Comparison of ENCODE assay signal across 1 cellular context in the genomic region with DNA sequence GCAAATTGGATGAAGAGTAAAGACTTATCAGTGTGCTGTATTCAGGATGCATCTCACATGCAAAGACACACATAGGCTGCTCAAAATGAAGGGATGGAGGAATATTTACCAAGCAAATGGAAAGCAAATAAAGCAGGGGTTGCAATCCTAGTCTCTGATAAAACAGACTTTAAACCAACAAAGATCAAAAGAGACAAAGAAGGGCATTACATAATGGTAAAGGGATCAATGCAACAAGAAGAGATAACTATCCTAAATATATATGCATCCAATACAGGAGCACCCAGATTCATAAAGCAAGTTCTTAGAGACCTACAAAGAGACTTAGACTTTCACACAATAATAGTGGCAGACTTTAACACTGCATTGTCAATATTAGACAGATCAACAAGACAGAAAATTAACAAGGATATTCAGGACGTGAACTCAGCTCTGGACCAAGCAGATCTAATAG.
A peak's percentile ranks its signal among the peaks of the same experiment; 100 is the strongest.
TF ChIP-seq lines count a peak whose summit lies in the region.
"Not testable (repeated sequence)": the region's sequence is repeated elsewhere in the genome, so short reads cannot be mapped to it uniquely, and the experiment has no call there.

No MANE protein-coding gene starts in this region.

TF ChIP-seq in HepG2, 621 proteins besides CTCF, POLR2A, EP300 and RAD21 (continued from another document and continues in another):
- TF ChIP-seq FOXA1 (IDR thresholded peaks at IDR 0.05), result peak; percentile 92
- peak; percentile 91 for TF ChIP-seq FOXA1 (CRISPR knock-in tag; IDR thresholded peaks at IDR 0.05)
- 0 out of 2 replicates have a peak, but pooled peaks have one; percentile 22 for TF ChIP-seq ZNF629 (CRISPR knock-in tag; conservative IDR thresholded peaks at IDR 0.05)
- TF ChIP-seq GABPB1 (CRISPR knock-in tag; IDR thresholded peaks at IDR 0.05), result peak; percentile 46
- peak; percentile 89 for TF ChIP-seq HMG20B (CRISPR knock-in tag; conservative IDR thresholded peaks at IDR 0.05)
- TF ChIP-seq ZFP82 (CRISPR knock-in tag; IDR thresholded peaks at IDR 0.05; ENCODE audit: borderline replicate concordance), result 0 out of 2 replicates have a peak, but pooled peaks have one; percentile 54
- TF ChIP-seq, protein P1, sequence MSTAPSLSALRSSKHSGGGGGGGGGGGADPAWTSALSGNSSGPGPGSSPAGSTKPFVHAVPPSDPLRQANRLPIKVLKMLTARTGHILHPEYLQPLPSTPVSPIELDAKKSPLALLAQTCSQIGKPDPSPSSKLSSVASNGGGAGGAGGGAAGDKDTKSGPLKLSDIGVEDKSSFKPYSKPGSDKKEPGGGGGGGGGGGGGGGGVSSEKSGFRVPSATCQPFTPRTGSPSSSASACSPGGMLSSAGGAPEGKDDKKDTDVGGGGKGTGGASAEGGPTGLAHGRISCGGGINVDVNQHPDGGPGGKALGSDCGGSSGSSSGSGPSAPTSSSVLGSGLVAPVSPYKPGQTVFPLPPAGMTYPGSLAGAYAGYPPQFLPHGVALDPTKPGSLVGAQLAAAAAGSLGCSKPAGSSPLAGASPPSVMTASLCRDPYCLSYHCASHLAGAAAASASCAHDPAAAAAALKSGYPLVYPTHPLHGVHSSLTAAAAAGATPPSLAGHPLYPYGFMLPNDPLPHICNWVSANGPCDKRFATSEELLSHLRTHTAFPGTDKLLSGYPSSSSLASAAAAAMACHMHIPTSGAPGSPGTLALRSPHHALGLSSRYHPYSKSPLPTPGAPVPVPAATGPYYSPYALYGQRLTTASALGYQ (CRISPR knock-in tag; IDR thresholded peaks at IDR 0.05), result peak; percentile 96
- TF ChIP-seq, protein P2, sequence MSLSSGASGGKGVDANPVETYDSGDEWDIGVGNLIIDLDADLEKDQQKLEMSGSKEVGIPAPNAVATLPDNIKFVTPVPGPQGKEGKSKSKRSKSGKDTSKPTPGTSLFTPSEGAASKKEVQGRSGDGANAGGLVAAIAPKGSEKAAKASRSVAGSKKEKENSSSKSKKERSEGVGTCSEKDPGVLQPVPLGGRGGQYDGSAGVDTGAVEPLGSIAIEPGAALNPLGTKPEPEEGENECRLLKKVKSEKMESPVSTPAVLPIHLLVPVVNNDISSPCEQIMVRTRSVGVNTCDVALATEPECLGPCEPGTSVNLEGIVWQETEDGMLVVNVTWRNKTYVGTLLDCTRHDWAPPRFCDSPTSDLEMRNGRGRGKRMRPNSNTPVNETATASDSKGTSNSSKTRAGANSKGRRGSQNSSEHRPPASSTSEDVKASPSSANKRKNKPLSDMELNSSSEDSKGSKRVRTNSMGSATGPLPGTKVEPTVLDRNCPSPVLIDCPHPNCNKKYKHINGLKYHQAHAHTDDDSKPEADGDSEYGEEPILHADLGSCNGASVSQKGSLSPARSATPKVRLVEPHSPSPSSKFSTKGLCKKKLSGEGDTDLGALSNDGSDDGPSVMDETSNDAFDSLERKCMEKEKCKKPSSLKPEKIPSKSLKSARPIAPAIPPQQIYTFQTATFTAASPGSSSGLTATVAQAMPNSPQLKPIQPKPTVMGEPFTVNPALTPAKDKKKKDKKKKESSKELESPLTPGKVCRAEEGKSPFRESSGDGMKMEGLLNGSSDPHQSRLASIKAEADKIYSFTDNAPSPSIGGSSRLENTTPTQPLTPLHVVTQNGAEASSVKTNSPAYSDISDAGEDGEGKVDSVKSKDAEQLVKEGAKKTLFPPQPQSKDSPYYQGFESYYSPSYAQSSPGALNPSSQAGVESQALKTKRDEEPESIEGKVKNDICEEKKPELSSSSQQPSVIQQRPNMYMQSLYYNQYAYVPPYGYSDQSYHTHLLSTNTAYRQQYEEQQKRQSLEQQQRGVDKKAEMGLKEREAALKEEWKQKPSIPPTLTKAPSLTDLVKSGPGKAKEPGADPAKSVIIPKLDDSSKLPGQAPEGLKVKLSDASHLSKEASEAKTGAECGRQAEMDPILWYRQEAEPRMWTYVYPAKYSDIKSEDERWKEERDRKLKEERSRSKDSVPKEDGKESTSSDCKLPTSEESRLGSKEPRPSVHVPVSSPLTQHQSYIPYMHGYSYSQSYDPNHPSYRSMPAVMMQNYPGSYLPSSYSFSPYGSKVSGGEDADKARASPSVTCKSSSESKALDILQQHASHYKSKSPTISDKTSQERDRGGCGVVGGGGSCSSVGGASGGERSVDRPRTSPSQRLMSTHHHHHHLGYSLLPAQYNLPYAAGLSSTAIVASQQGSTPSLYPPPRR (CRISPR knock-in tag; IDR thresholded peaks at IDR 0.05; ENCODE audit: borderline replicate concordance), result peak; percentile 95
- TF ChIP-seq ZBTB7B (CRISPR knock-in tag; IDR thresholded peaks at IDR 0.05), result peak; percentile 72; the same call in 1 of the 2 replicates
- TF ChIP-seq CEBPG (CRISPR knock-in tag; IDR thresholded peaks at IDR 0.05), result peak; percentile 89
- TF ChIP-seq, protein P3, sequence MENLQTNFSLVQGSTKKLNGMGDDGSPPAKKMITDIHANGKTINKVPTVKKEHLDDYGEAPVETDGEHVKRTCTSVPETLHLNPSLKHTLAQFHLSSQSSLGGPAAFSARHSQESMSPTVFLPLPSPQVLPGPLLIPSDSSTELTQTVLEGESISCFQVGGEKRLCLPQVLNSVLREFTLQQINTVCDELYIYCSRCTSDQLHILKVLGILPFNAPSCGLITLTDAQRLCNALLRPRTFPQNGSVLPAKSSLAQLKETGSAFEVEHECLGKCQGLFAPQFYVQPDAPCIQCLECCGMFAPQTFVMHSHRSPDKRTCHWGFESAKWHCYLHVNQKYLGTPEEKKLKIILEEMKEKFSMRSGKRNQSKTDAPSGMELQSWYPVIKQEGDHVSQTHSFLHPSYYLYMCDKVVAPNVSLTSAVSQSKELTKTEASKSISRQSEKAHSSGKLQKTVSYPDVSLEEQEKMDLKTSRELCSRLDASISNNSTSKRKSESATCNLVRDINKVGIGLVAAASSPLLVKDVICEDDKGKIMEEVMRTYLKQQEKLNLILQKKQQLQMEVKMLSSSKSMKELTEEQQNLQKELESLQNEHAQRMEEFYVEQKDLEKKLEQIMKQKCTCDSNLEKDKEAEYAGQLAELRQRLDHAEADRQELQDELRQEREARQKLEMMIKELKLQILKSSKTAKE (CRISPR knock-in tag; IDR thresholded peaks at IDR 0.05; ENCODE audit: borderline replicate concordance), result peak; percentile 80
- TF ChIP-seq KMT2B (CRISPR knock-in tag; IDR thresholded peaks at IDR 0.05), result peak; percentile 32; the same call in 1 of the 2 replicates
- TF ChIP-seq ZNF24 (IDR thresholded peaks at IDR 0.05), result peak; percentile 74; the same call in 1 of the 2 replicates
- peak; percentile 69; the same call in 1 of the 2 replicates for TF ChIP-seq SNAPC2 (CRISPR knock-in tag; IDR thresholded peaks at IDR 0.05)
- 0 out of 2 replicates have a peak, but pooled peaks have one; percentile 22 for TF ChIP-seq HNF4G (IDR thresholded peaks at IDR 0.05; ENCODE audit: borderline replicate concordance, low read depth, low read length)
- 0 out of 2 replicates have a peak, but pooled peaks have one; percentile 26 for TF ChIP-seq HNF4G (CRISPR knock-in tag; IDR thresholded peaks at IDR 0.05; ENCODE audit: borderline replicate concordance, low read depth)
- TF ChIP-seq RARA (CRISPR knock-in tag; IDR thresholded peaks at IDR 0.05), result peak; percentile 88; the same call in 1 of the 2 replicates
- TF ChIP-seq CBFB (CRISPR knock-in tag; IDR thresholded peaks at IDR 0.05), result 0 out of 2 replicates have a peak, but pooled peaks have one; percentile 56
- TF ChIP-seq ELF3 (CRISPR knock-in tag; IDR thresholded peaks at IDR 0.05), result peak; percentile 86; the same call in 1 of the 2 replicates
- TF ChIP-seq FOXK2 (IDR thresholded peaks at IDR 0.05), result peak; percentile 61; the same call in 1 of the 2 replicates
- TF ChIP-seq ZSCAN9 (CRISPR knock-in tag; IDR thresholded peaks at IDR 0.05; ENCODE audit: borderline replicate concordance), result peak; percentile 84
- TF ChIP-seq NR2F6 (IDR thresholded peaks at IDR 0.05), result peak; percentile 73
- TF ChIP-seq NR2F6 (CRISPR knock-in tag; IDR thresholded peaks at IDR 0.05), result peak; percentile 66
- peak; percentile 67 for TF ChIP-seq MED8 (CRISPR knock-in tag; IDR thresholded peaks at IDR 0.05; ENCODE audit: insufficient replicate concordance)
- TF ChIP-seq TP53 (CRISPR knock-in tag; conservative IDR thresholded peaks at IDR 0.05), result peak; percentile 50; the same call in 1 of the 2 replicates
- TF ChIP-seq ZNF747 (CRISPR knock-in tag; IDR thresholded peaks at IDR 0.05; ENCODE audit: borderline replicate concordance), result peak; percentile 53; the same call in 1 of the 2 replicates
- TF ChIP-seq ZNF383 (CRISPR knock-in tag; IDR thresholded peaks at IDR 0.05; ENCODE audit: borderline replicate concordance), result peak; percentile 74; the same call in 1 of the 2 replicates
- TF ChIP-seq NCOA2 (CRISPR knock-in tag; IDR thresholded peaks at IDR 0.05), result peak; percentile 96
- TF ChIP-seq, protein P4, sequence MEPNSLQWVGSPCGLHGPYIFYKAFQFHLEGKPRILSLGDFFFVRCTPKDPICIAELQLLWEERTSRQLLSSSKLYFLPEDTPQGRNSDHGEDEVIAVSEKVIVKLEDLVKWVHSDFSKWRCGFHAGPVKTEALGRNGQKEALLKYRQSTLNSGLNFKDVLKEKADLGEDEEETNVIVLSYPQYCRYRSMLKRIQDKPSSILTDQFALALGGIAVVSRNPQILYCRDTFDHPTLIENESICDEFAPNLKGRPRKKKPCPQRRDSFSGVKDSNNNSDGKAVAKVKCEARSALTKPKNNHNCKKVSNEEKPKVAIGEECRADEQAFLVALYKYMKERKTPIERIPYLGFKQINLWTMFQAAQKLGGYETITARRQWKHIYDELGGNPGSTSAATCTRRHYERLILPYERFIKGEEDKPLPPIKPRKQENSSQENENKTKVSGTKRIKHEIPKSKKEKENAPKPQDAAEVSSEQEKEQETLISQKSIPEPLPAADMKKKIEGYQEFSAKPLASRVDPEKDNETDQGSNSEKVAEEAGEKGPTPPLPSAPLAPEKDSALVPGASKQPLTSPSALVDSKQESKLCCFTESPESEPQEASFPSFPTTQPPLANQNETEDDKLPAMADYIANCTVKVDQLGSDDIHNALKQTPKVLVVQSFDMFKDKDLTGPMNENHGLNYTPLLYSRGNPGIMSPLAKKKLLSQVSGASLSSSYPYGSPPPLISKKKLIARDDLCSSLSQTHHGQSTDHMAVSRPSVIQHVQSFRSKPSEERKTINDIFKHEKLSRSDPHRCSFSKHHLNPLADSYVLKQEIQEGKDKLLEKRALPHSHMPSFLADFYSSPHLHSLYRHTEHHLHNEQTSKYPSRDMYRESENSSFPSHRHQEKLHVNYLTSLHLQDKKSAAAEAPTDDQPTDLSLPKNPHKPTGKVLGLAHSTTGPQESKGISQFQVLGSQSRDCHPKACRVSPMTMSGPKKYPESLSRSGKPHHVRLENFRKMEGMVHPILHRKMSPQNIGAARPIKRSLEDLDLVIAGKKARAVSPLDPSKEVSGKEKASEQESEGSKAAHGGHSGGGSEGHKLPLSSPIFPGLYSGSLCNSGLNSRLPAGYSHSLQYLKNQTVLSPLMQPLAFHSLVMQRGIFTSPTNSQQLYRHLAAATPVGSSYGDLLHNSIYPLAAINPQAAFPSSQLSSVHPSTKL (CRISPR knock-in tag; IDR thresholded peaks at IDR 0.05), result peak; percentile 98
- TF ChIP-seq ZNF124 (CRISPR knock-in tag; IDR thresholded peaks at IDR 0.05), result peak; percentile 64; the same call in 1 of the 2 replicates
- TF ChIP-seq, protein P5, sequence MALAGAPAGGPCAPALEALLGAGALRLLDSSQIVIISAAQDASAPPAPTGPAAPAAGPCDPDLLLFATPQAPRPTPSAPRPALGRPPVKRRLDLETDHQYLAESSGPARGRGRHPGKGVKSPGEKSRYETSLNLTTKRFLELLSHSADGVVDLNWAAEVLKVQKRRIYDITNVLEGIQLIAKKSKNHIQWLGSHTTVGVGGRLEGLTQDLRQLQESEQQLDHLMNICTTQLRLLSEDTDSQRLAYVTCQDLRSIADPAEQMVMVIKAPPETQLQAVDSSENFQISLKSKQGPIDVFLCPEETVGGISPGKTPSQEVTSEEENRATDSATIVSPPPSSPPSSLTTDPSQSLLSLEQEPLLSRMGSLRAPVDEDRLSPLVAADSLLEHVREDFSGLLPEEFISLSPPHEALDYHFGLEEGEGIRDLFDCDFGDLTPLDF (CRISPR knock-in tag; IDR thresholded peaks at IDR 0.05), result 0 out of 2 replicates have a peak, but pooled peaks have one; percentile 30
- 0 out of 2 replicates have a peak, but pooled peaks have one; percentile 44 for TF ChIP-seq ZNF775 (CRISPR knock-in tag; IDR thresholded peaks at IDR 0.05; ENCODE audit: borderline replicate concordance)
- TF ChIP-seq NR2F2 (IDR thresholded peaks at IDR 0.05; ENCODE audit: borderline replicate concordance, low read depth), result peak; percentile 46; the same call in 1 of the 2 replicates
- peak; percentile 70; the same call in 1 of the 2 replicates for TF ChIP-seq JUNB (CRISPR knock-in tag; IDR thresholded peaks at IDR 0.05; ENCODE audit: borderline replicate concordance)
- TF ChIP-seq ARNT2 (CRISPR knock-in tag; IDR thresholded peaks at IDR 0.05; ENCODE audit: low read depth), result 0 out of 2 replicates have a peak, but pooled peaks have one; percentile 42
- peak; percentile 50; the same call in 1 of the 2 replicates for TF ChIP-seq KDM1A (CRISPR knock-in tag; IDR thresholded peaks at IDR 0.05)
- peak; percentile 73; the same call in 1 of the 2 replicates for TF ChIP-seq THAP11 (CRISPR knock-in tag; IDR thresholded peaks at IDR 0.05)
- 0 out of 2 replicates have a peak, but pooled peaks have one; percentile 47 for TF ChIP-seq HOXA3 (CRISPR knock-in tag; IDR thresholded peaks at IDR 0.05)
- TF ChIP-seq, protein P6, sequence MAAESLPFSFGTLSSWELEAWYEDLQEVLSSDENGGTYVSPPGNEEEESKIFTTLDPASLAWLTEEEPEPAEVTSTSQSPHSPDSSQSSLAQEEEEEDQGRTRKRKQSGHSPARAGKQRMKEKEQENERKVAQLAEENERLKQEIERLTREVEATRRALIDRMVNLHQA (CRISPR knock-in tag; IDR thresholded peaks at IDR 0.05), result peak; percentile 60; the same call in 1 of the 2 replicates
- TF ChIP-seq ZNF703 (CRISPR knock-in tag; IDR thresholded peaks at IDR 0.05; ENCODE audit: borderline replicate concordance), result peak; percentile 85
- peak; percentile 54; the same call in 1 of the 2 replicates for TF ChIP-seq ZNF543 (CRISPR knock-in tag; IDR thresholded peaks at IDR 0.05)
- TF ChIP-seq IRF2 (CRISPR knock-in tag; IDR thresholded peaks at IDR 0.05), result peak; percentile 74; the same call in 1 of the 2 replicates
- TF ChIP-seq TARDBP (CRISPR knock-in tag; IDR thresholded peaks at IDR 0.05), result peak; percentile 87
- TF ChIP-seq, protein P7, sequence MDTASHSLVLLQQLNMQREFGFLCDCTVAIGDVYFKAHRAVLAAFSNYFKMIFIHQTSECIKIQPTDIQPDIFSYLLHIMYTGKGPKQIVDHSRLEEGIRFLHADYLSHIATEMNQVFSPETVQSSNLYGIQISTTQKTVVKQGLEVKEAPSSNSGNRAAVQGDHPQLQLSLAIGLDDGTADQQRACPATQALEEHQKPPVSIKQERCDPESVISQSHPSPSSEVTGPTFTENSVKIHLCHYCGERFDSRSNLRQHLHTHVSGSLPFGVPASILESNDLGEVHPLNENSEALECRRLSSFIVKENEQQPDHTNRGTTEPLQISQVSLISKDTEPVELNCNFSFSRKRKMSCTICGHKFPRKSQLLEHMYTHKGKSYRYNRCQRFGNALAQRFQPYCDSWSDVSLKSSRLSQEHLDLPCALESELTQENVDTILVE (CRISPR knock-in tag; IDR thresholded peaks at IDR 0.05), result peak; percentile 86
- TF ChIP-seq SOX6 (IDR thresholded peaks at IDR 0.05), result not testable (repeated sequence)
- peak; percentile 98 for TF ChIP-seq SOX6 (CRISPR knock-in tag; IDR thresholded peaks at IDR 0.05)
- TF ChIP-seq MEIS1 (CRISPR knock-in tag; IDR thresholded peaks at IDR 0.05; ENCODE audit: borderline replicate concordance), result peak; percentile 55; the same call in 1 of the 2 replicates
- TF ChIP-seq ATF1 (CRISPR knock-in tag; IDR thresholded peaks at IDR 0.05), result peak; percentile 56; the same call in 1 of the 2 replicates
- peak; percentile 96; the same call in 1 of the 2 replicates for TF ChIP-seq HMG20A (CRISPR knock-in tag; IDR thresholded peaks at IDR 0.05; ENCODE audit: borderline replicate concordance)
- TF ChIP-seq YEATS4 (CRISPR knock-in tag; IDR thresholded peaks at IDR 0.05; ENCODE audit: borderline replicate concordance), result peak; percentile 41; the same call in 1 of the 2 replicates
- TF ChIP-seq POGZ (CRISPR knock-in tag; IDR thresholded peaks at IDR 0.05), result peak; percentile 91
